ENCODE assay signal across 17 cellular contexts in the genomic region with DNA sequence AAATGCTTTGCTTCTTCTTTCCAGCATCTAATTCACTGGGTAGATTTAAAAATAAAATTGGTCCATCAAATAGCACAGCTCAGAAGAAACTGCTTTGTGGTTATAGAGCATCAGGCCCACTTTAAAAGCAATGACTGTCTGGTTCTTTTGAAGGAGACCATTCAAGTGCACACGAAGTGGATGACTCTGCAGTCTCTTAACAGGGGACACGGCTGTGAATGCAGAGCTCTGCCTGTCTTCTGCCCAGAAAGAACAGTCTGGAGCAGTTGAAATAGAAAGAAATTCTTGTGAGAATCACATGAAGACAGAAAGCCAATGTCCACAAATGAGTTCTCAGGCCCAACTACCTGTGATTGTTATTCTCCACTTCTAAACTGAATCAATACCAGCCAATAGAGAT.
"Had no signal": no experiment of that assay in that cellular context is flagged by ENCODE, and none has a peak within 500 bp of the region (broad histone marks: within the 10 kb centered on the region; RNA-seq: fewer than 3 reads in every experiment).

No MANE protein-coding gene starts in this region.

- H3K27ac ChIP-seq: uterus had no signal

- H3K9me3 Mint-ChIP-seq: activated CD4-positive, alpha-beta T cell treated with anti-CD3 and anti-CD28 coated beads, Interleukin-2, amount 10 ng/mL, durations not matched to agents 7 days and 5 days; brain; nephron; stimulated activated effector memory CD8-positive, alpha-beta T cell treated with anti-CD3 and anti-CD28 coated beads, Interleukin-12 subunit alpha, Interleukin-12 subunit beta, amount 100 ng/mL, for 72 hours had no signal

- H3K9me3 ChIP-seq: esophagus muscularis mucosa, uterus had no signal

- ATAC-seq: activated T-cell treated with anti-CD3 and anti-CD28 coated beads, Interleukin-2, amount 50 U/mL, for 72 hours; stimulated activated effector memory CD8-positive, alpha-beta T cell treated with anti-CD3 and anti-CD28 coated beads, Interleukin-12 subunit alpha, Interleukin-12 subunit beta, amount 100 ng/mL, for 72 hours had no signal

- H3K27ac Mint-ChIP-seq: activated CD4-positive, alpha-beta T cell treated with anti-CD3 and anti-CD28 coated beads, Interleukin-2, amount 10 ng/mL, durations not matched to agents 7 days and 5 days; activated naive CD8-positive, alpha-beta T cell treated with anti-CD3 and anti-CD28 coated beads for 36 hours; activated T-cell treated with anti-CD3 and anti-CD28 coated beads, Interleukin-2, amount 50 U/mL, for 72 hours; nephron; stimulated activated effector memory CD8-positive, alpha-beta T cell treated with anti-CD3 and anti-CD28 coated beads, Interleukin-12 subunit alpha, Interleukin-12 subunit beta, amount 100 ng/mL, for 72 hours; T-helper 2 cell treated with Interferon-gamma antibody and Interleukin-4, amounts not matched to agents 5 μg/mL and 100 μg/mL, for 36 hours had no signal

- H3K27me3 ChIP-seq: esophagus muscularis mucosa, uterus had no signal

- H3K27me3 Mint-ChIP-seq: activated CD4-positive, alpha-beta T cell treated with anti-CD3 and anti-CD28 coated beads, Interleukin-2, amount 10 ng/mL, durations not matched to agents 7 days and 5 days; activated naive CD8-positive, alpha-beta T cell treated with anti-CD3 and anti-CD28 coated beads for 36 hours; brain had no signal

- DNase-seq: activated CD4-positive, alpha-beta T cell treated with anti-CD3 and anti-CD28 coated beads, Interleukin-2, amount 10 ng/mL, durations not matched to agents 7 days and 5 days; activated CD4-positive, CD25-positive, alpha-beta regulatory T cell; activated CD8-positive, alpha-beta memory T cell treated with anti-CD3 and anti-CD28 coated beads, Interleukin-2, amount 50 U/mL, for 48 hours; activated gamma-delta T cell treated with Interleukin-2 at 50 U/mL for 16 hours; activated naive CD8-positive, alpha-beta T cell treated with anti-CD3 and anti-CD28 coated beads for 36 hours; activated T-cell treated with anti-CD3 and anti-CD28 coated beads, Interleukin-2, amount 50 U/mL, for 72 hours; amygdala; cortex of kidney; effector CD4-positive, alpha-beta T cell; stimulated activated CD4-positive, alpha-beta T cell treated with anti-CD3 and anti-CD28 coated beads, Interleukin-12 subunit alpha, Interleukin-12 subunit beta, amount 100 ng/mL, for 4 hours; stimulated activated CD4-positive, alpha-beta T cell treated with anti-CD3 and anti-CD28 coated beads, Interleukin-2, amount 100 ng/mL, for 24 hours; uterus had no signal

- H3K4me3 Mint-ChIP-seq: activated CD4-positive, alpha-beta T cell treated with anti-CD3 and anti-CD28 coated beads, Interleukin-2, amount 10 ng/mL, durations not matched to agents 7 days and 5 days; activated naive CD8-positive, alpha-beta T cell treated with anti-CD3 and anti-CD28 coated beads for 36 hours; activated T-cell treated with anti-CD3 and anti-CD28 coated beads, Interleukin-2, amount 50 U/mL, for 72 hours; brain; nephron; stimulated activated effector memory CD8-positive, alpha-beta T cell treated with anti-CD3 and anti-CD28 coated beads, Interleukin-12 subunit alpha, Interleukin-12 subunit beta, amount 100 ng/mL, for 72 hours; T-helper 2 cell treated with Interferon-gamma antibody and Interleukin-4, amounts not matched to agents 5 μg/mL and 100 μg/mL, for 36 hours had no signal

- H3K36me3 ChIP-seq: esophagus muscularis mucosa, uterus had no signal

- H3K4me3 ChIP-seq: esophagus muscularis mucosa, uterus had no signal

- H3K36me3 Mint-ChIP-seq: activated naive CD8-positive, alpha-beta T cell treated with anti-CD3 and anti-CD28 coated beads for 36 hours; brain; stimulated activated effector memory CD8-positive, alpha-beta T cell treated with anti-CD3 and anti-CD28 coated beads, Interleukin-12 subunit alpha, Interleukin-12 subunit beta, amount 100 ng/mL, for 72 hours had no signal

- H3K4me1 Mint-ChIP-seq: activated CD4-positive, alpha-beta T cell treated with anti-CD3 and anti-CD28 coated beads, Interleukin-2, amount 10 ng/mL, durations not matched to agents 7 days and 5 days; activated naive CD8-positive, alpha-beta T cell treated with anti-CD3 and anti-CD28 coated beads for 36 hours; nephron; stimulated activated effector memory CD8-positive, alpha-beta T cell treated with anti-CD3 and anti-CD28 coated beads, Interleukin-12 subunit alpha, Interleukin-12 subunit beta, amount 100 ng/mL, for 72 hours had no signal

- H3K4me1 ChIP-seq: uterus had no signal
